Comparison of ENCODE assay signal across 32 cellular contexts in the genomic region with DNA sequence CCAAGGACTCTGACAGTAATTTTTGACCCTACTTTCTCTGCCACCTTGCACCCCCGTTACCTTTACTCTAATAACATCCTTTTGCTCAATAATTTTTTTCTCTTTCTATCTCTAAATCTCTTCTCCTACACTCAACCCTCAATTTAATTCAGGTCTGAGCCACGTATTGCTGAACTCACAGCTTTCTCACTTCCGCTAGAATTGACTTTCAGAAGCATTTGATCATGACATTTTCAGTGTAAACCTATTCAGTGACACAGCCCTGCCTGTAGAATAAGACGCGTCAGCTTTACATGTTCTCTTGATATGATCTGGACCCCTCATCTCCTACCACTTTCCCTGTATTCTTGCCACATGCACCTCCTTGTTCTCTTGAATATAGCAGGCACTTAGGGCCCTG.
"Had no signal": no experiment of that assay in that cellular context is flagged by ENCODE, and none has a peak within 500 bp of the region (broad histone marks: within the 10 kb centered on the region; RNA-seq: fewer than 3 reads in every experiment).

No MANE protein-coding gene starts in this region.

- ATAC-seq: activated CD4-positive, alpha-beta T cell treated with anti-CD3 and anti-CD28 coated beads for 36 hours; activated CD4-positive, CD25-positive, alpha-beta regulatory T cell treated with anti-CD3 and anti-CD28 coated beads, Interleukin-2, amount 50 U/mL, for 24 hours; activated CD8-positive, alpha-beta memory T cell treated with anti-CD3 and anti-CD28 coated beads, Interleukin-2, amount 10 ng/mL, durations not matched to agents 7 days and 5 days; activated CD8-positive, alpha-beta T cell treated with anti-CD3 and anti-CD28 coated beads, Interleukin-2, amount 10 ng/mL, durations not matched to agents 7 days and 5 days; activated naive CD4-positive, alpha-beta T cell treated with anti-CD3 and anti-CD28 coated beads, Interleukin-2, amount 50 U/mL, for 72 hours; body of pancreas; WTC11 had no signal

- H3K27ac ChIP-seq: adrenal gland, body of pancreas, brain microvascular endothelial cell, breast epithelium, WERI-Rb-1 had no signal

- H3K4me3 ChIP-seq: adrenal gland, body of pancreas, breast epithelium had no signal

- H3K4me1 ChIP-seq: adrenal gland, body of pancreas, breast epithelium had no signal

- DNase-seq: activated CD4-positive, alpha-beta memory T cell treated with anti-CD3 and anti-CD28 coated beads, Interleukin-2, amount 10 ng/mL, durations not matched to agents 7 days and 5 days; activated CD4-positive, alpha-beta T cell treated with anti-CD3 and anti-CD28 coated beads for 1 hour; activated CD4-positive, alpha-beta T cell treated with anti-CD3 and anti-CD28 coated beads for 36 hours; activated CD4-positive, alpha-beta T cell treated with anti-CD3 and anti-CD28 coated beads for 48 hours; activated CD4-positive, alpha-beta T cell treated with anti-CD3 and anti-CD28 coated beads, Interleukin-2, amount 10 ng/mL, durations not matched to agents 7 days and 5 days; activated CD4-positive, alpha-beta T cell treated with anti-CD3 and anti-CD28 coated beads, Interleukin-2, amount 50 U/mL, for 48 hours; activated CD4-positive, CD25-positive, alpha-beta regulatory T cell; activated CD8-positive, alpha-beta memory T cell treated with anti-CD3 and anti-CD28 coated beads for 24 hours; activated CD8-positive, alpha-beta memory T cell treated with anti-CD3 and anti-CD28 coated beads, Interleukin-2, amount 10 ng/mL, durations not matched to agents 7 days and 5 days; activated CD8-positive, alpha-beta memory T cell treated with anti-CD3 and anti-CD28 coated beads, Interleukin-2, amount 50 U/mL, for 48 hours; activated CD8-positive, alpha-beta T cell treated with anti-CD3 and anti-CD28 coated beads, Interleukin-2, amount 10 ng/mL, durations not matched to agents 7 days and 5 days; activated effector memory CD4-positive, alpha-beta T cell treated with Interleukin-2 at 50 U/mL for 16 hours; activated gamma-delta T cell treated with Interleukin-2 at 50 U/mL for 16 hours; activated naive CD4-positive, alpha-beta T cell; activated naive CD4-positive, alpha-beta T cell treated with anti-CD3 and anti-CD28 coated beads for 36 hours; activated naive CD4-positive, alpha-beta T cell treated with anti-CD3 and anti-CD28 coated beads, Interleukin-2, amount 50 U/mL, for 16 hours; activated naive CD8-positive, alpha-beta T cell treated with anti-CD3 and anti-CD28 coated beads for 36 hours; activated T-cell treated with anti-CD3 and anti-CD28 coated beads, Interleukin-2, amount 50 U/mL, for 24 hours; activated T-cell treated with anti-CD3 and anti-CD28 coated beads, Interleukin-2, amount 50 U/mL, for 48 hours; adrenal gland; amniotic stem cell; aorta; body of pancreas; brain microvascular endothelial cell; central memory CD4-positive, alpha-beta T cell; T-helper 2 cell; T-helper 9 cell; WERI-Rb-1 had no signal

- H3K36me3 ChIP-seq: adrenal gland, brain microvascular endothelial cell, breast epithelium, WERI-Rb-1 had no signal

- H3K9me3 ChIP-seq: adrenal gland, body of pancreas, breast epithelium had no signal

- H3K27me3 ChIP-seq: adrenal gland, body of pancreas, brain microvascular endothelial cell had no signal
